ENCODE assay signal across 8 cellular contexts in the genomic region with DNA sequence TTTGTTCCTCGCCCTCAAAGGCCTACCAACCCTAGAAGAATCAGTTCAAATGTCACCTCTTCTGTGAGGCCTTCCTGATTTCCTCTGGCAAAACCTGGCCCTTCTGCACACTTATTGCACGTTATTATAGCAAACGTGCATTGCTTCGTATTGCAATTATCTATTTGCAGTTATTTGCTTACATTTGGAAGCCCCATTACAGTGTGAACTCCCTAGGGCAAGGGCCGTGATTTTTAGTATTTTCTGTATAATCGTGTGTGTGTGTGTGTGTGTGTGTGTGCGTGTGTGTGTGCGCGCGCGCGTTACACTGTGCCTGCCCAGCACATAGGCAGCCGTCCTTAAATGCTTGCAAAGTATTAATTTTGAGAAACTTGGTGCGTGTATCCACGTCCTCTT. TPM values are rescaled to one million over a fixed set of nuclear protein-coding genes. Genes with fewer than 3 reads are reported as not detected.
A peak's percentile ranks its signal among the peaks of the same experiment; 100 is the strongest.
DNase-seq lines count a peak whose midpoint lies in the region; ATAC-seq, FAIRE-seq and TF ChIP-seq lines count a peak whose summit lies in the region.

No MANE protein-coding gene starts in this region.

- no peak for TF ChIP-seq POLR2A in K562 (conservative IDR thresholded peaks at IDR 0.05)
- no peak for TF ChIP-seq POLR2A in vagina (IDR thresholded peaks at IDR 0.05)

- TF ChIP-seq RAD21 in K562 (CRISPR knock-in tag; conservative IDR thresholded peaks at IDR 0.05 in 1 of 2, IDR thresholded peaks at IDR 0.05 in 1 of 2): no peak

- H3K27me3 Mint-ChIP-seq in activated T-cell treated with anti-CD3 and anti-CD28 coated beads, Interleukin-2, amount 50 U/mL, for 72 hours (ENCODE audit: low read depth): peaks cover 22% of the 10 kb centered on the region

- H2AFZ ChIP-seq in K562 (ENCODE audit: low read depth, low read length): peak overlapping the region; percentile 98

- H3K4me1 Mint-ChIP-seq in activated T-cell treated with anti-CD3 and anti-CD28 coated beads, Interleukin-2, amount 50 U/mL, for 72 hours (ENCODE audit: low read depth): peaks cover 13% of the 10 kb centered on the region

- in situ Hi-C loops in K562 (cut with MboI): no loop called here

- 15% methylated on average over 15 of the region's 15 CpGs for WGBS in K562 (ENCODE audit: insufficient coverage, low coverage, missing lambda C conversion rate)

- no TSS peak for BruUV-seq in K562 (replicated peaks; lab: Mats Ljungman, UMichigan)

- H4K20me1 ChIP-seq in K562 (replicated peaks; ENCODE audit: control insufficient read depth, insufficient read depth, low read length): no peaks in the 10 kb centered on the region

- H3K4me3 Mint-ChIP-seq in activated T-cell treated with anti-CD3 and anti-CD28 coated beads, Interleukin-2, amount 50 U/mL, for 72 hours: peak overlapping the region; percentile 76 to 88

- H3K4me3 ChIP-seq in K562 (peak overlapping the region; percentile 51), lower lobe of right lung (peak overlapping the region; percentile 71), vagina (peak overlapping the region; percentile 62 to 66)

- peaks cover 0 to 2% of the 10 kb centered on the region in 2 donors for H3K36me3 Mint-ChIP-seq in activated T-cell treated with anti-CD3 and anti-CD28 coated beads, Interleukin-2, amount 50 U/mL, for 72 hours (ENCODE audit: insufficient read depth in 2 of 2)

- H3K9me1 ChIP-seq in K562 (ENCODE audit: control insufficient read depth, insufficient read depth, low read length): no peaks in the 10 kb centered on the region

- no peak for FAIRE-seq in K562 (lab: Jason Lieb, UNC)

- no peak overlapping the region for H3K27ac Mint-ChIP-seq in activated T-cell treated with anti-CD3 and anti-CD28 coated beads, Interleukin-2, amount 50 U/mL, for 72 hours

- H3K79me2 ChIP-seq in K562 (ENCODE audit: control insufficient read depth, insufficient read depth, low read length): no peaks in the 10 kb centered on the region

- H3K4me1 ChIP-seq in K562 (replicated peaks in 1 of 2; ENCODE audit: control insufficient read depth in 2 of 2, insufficient read depth in 2 of 2, low read length in 2 of 2) (peaks cover 7 to 14% of the 10 kb centered on the region in 2 experiments; a peak in 4 of 5 replicates), lower lobe of right lung (peaks cover 9% of the 10 kb centered on the region), vagina (peaks cover 9% of the 10 kb centered on the region)

- peaks cover 18 to 33% of the 10 kb centered on the region in 2 experiments; a peak in 4 of 5 replicates for H3K27me3 ChIP-seq in K562 (ENCODE audit: control insufficient read depth in 2 of 2, insufficient read depth in 2 of 2, low read length in 2 of 2)
- H3K27me3 ChIP-seq in lower lobe of right lung (ENCODE audit: low read depth): no peaks in the 10 kb centered on the region
- H3K27me3 ChIP-seq in vagina: no peaks in the 10 kb centered on the region

- TF ChIP-seq EP300 in K562 (IDR thresholded peaks at IDR 0.05; ENCODE audit: low read length): no peak

- intact Hi-C loops in K562 (cut with micrococcal nuclease): no loop called here
- intact Hi-C loops in lower lobe of right lung (cut with DNase I): no loop called here
- intact Hi-C loops in vagina (cut with DNase I): no loop called here

- peak overlapping the region; percentile 15 to 37; a peak in 2 of 4 replicates for H3K9ac ChIP-seq in K562 (ENCODE audit: insufficient read depth in 1 of 2, low read depth in 2 of 2, low read length in 2 of 2)

- H3K4me2 ChIP-seq in K562 (ENCODE audit: insufficient read depth, low read length): peak overlapping the region; percentile 82

- POLR2A ChIA-PET in K562 (lab: Yijun Ruan, JAX): interaction anchor here (0.6 to 1.4 kb wide), 3 partner anchors 9 to 21 kb away, joined by 3 to 7 read pairs (median 3); no protein-coding TSS in a partner anchor

- DNase-seq in activated T-cell treated with anti-CD3 and anti-CD28 coated beads, Interleukin-2, amount 50 U/mL, for 72 hours: no peak
- DNase-seq in activated T-cell treated with anti-CD3 and anti-CD28 coated beads, Interleukin-2, amount 50 U/mL, for 48 hours: no peak
- DNase-seq in K562 (ENCODE audit: extremely low read depth in 1 of 4, low spot score in 3 of 4) (no peak), lower lobe of right lung (no peak), vagina (ENCODE audit: extremely low spot score in 2 of 2) (no peak), SW480 (ENCODE audit: low spot score) (no peak), NCI-H2227 (lab: John Stamatoyannopoulos, UW; ENCODE audit: unreplicated experiment) (no peak)

- CTCF ChIA-PET in K562 (lab: Yijun Ruan, JAX; ENCODE audit: low intra/inter-chr PET ratio): no interaction called here

- TF ChIP-seq CTCF in K562 (IDR thresholded peaks at IDR 0.05 in 2 of 3, conservative IDR thresholded peaks at IDR 0.05 in 1 of 3; ENCODE audit: insufficient read depth in 2 of 3, low read depth in 1 of 3, low read length in 3 of 3) (no peak), lower lobe of right lung (IDR thresholded peaks at IDR 0.05) (no peak), vagina (IDR thresholded peaks at IDR 0.05) (no peak)

- H3K9me3 ChIP-seq in K562 (replicated peaks; ENCODE audit: control insufficient read depth, insufficient read depth, low read depth, low read length): peaks cover 3% of the 10 kb centered on the region; the same call in 1 of the 2 replicates
- H3K9me3 ChIP-seq in lower lobe of right lung: no peaks in the 10 kb centered on the region
- H3K9me3 ChIP-seq in vagina: no peaks in the 10 kb centered on the region

- H3K36me3 ChIP-seq in K562 (ENCODE audit: control insufficient read depth, insufficient read depth, low read length): no peaks in the 10 kb centered on the region
- peaks cover 2% of the 10 kb centered on the region for H3K36me3 ChIP-seq in lower lobe of right lung
- H3K36me3 ChIP-seq in vagina: no peaks in the 10 kb centered on the region

- ATAC-seq in activated T-cell treated with anti-CD3 and anti-CD28 coated beads, Interleukin-2, amount 50 U/mL, for 72 hours (replicated peaks in 1 of 2): peak; percentile 33 to 37
- ATAC-seq in HG03175 (IDR thresholded peaks at IDR 0.05; ENCODE audit: unreplicated experiment) (peak; percentile 18), K562 (peak; percentile 17), lower lobe of right lung (no peak)

- no peak overlapping the region for H3K27ac ChIP-seq in K562 (ENCODE audit: extremely low read depth, low read depth, low read length)
- H3K27ac ChIP-seq in lower lobe of right lung: no peak overlapping the region
- H3K27ac ChIP-seq in vagina: no peak overlapping the region

- no peaks in the 10 kb centered on the region for H3K9me3 Mint-ChIP-seq in activated T-cell treated with anti-CD3 and anti-CD28 coated beads, Interleukin-2, amount 50 U/mL, for 72 hours

TF ChIP-seq in K562, 482 proteins besides CTCF, POLR2A, EP300 and RAD21 (continues in another document):
- TF ChIP-seq EHMT2 (IDR thresholded peaks at IDR 0.05): no peak
- TF ChIP-seq ZEB2 (IDR thresholded peaks at IDR 0.05): peak; percentile 56; the same call in 1 of the 2 replicates
- TF ChIP-seq KDM1A (IDR thresholded peaks at IDR 0.05): peak; percentile 30 to 38; a peak in 2 of 4 replicates
- 0 out of 2 replicates have a peak, but pooled peaks have one; percentile 42 for TF ChIP-seq BCOR (IDR thresholded peaks at IDR 0.05)

RNA-seq across cellular contexts. Expression of a gene that starts 0.5 kb away (rescaled TPM):
- total RNA-seq in activated T-cell treated with anti-CD3 and anti-CD28 coated beads, Interleukin-2, amount 50 U/mL, for 72 hours: 1 to 10 TPM; 6.4 to 9.7 TPM
- total RNA-seq in K562 (2011; cell fraction: chromatin; rRNA removed; ENCODE audit: low replicate concordance): 0.56 and 1.1 TPM in 2 replicates
- 0.83 and 0.92 TPM in 2 replicates for total RNA-seq in K562 (2011; cell fraction: nucleolus; rRNA removed)
- 0.88 and 1.2 TPM in 2 replicates for total RNA-seq in K562 (2011; cell fraction: nucleoplasm; rRNA removed)
- total RNA-seq in K562 (2014; rRNA removed) (0.27 and 0.90 TPM in 2 replicates), K562 (2014; rRNA removed; fragmentation: Illumina TruSeq; extraction: Trizol) (0.33 and 0.67 TPM in 2 replicates), K562 (2015; rRNA removed; fragmentation: Illumina TruSeq; extraction: Trizol) (0.33 and 0.60 TPM in 2 replicates), K562 (2021) (1.3 and 1.6 TPM in 2 replicates), lower lobe of right lung (12.0 TPM), vagina (8.3 TPM)
- polyA plus RNA-seq in K562 (2011; rRNA removed) (0.30 and 0.79 TPM in 2 replicates), K562 (2014; fragmentation: Illumina TruSeq; extraction: Trizol) (0.43 and 0.61 TPM in 2 replicates), K562 (2014; fragmentation: Nextera tagmentation; extraction: Ambion mirVana) (under 1 TPM; 0.08 to 0.18 TPM), K562 (2014; rRNA removed) (0.72 and 1.2 TPM in 2 replicates)
- 0.27 and 0.95 TPM in 2 replicates for polyA plus RNA-seq in K562 (2011; cell fraction: cytosol; rRNA removed)
- 0.91 and 2.0 TPM in 2 replicates for polyA plus RNA-seq in K562 (2011; cell fraction: nucleus; rRNA removed)
- polyA plus RNA-seq in K562 (2012): 0.68 and 1.8 TPM in 2 replicates
- 0.21 and 0.56 TPM in 2 replicates for polyA minus RNA-seq in K562 (2011; rRNA and poly(A)+ RNA removed)
- 0.36 and 1.3 TPM in 2 replicates for polyA minus RNA-seq in K562 (2011; cell fraction: cytosol; rRNA and poly(A)+ RNA removed)
- 0.33 and 0.81 TPM in 2 replicates for polyA minus RNA-seq in K562 (2011; cell fraction: nucleus; rRNA and poly(A)+ RNA removed)

RNA-seq across cellular contexts. Expression of a gene that starts 5.5 kb away (rescaled TPM):
- total RNA-seq in activated T-cell treated with anti-CD3 and anti-CD28 coated beads, Interleukin-2, amount 50 U/mL, for 72 hours: not detected
- total RNA-seq in K562 (2011; cell fraction: chromatin; rRNA removed; ENCODE audit: low replicate concordance): not detected in 2 replicates
- not detected in 2 replicates for total RNA-seq in K562 (2011; cell fraction: nucleolus; rRNA removed)
- not detected in 2 replicates for total RNA-seq in K562 (2011; cell fraction: nucleoplasm; rRNA removed)
- total RNA-seq in K562 (2014; rRNA removed): not detected in 2 replicates
- total RNA-seq in K562 (2014; rRNA removed; fragmentation: Illumina TruSeq; extraction: Trizol): 0.10 TPM in 1 of 2 replicates, not detected in the other
- 0.19 and 0.33 TPM in 2 replicates for total RNA-seq in K562 (2015; rRNA removed; fragmentation: Illumina TruSeq; extraction: Trizol)
- total RNA-seq in K562 (2021): 0.11 TPM in 1 of 2 replicates, not detected in the other
- 0.05 TPM in 1 of 2 replicates, not detected in the other for polyA plus RNA-seq in K562 (2011; rRNA removed)
- polyA plus RNA-seq in K562 (2011; cell fraction: cytosol; rRNA removed): not detected in 2 replicates
- polyA plus RNA-seq in K562 (2011; cell fraction: nucleus; rRNA removed): 0.07 and 0.10 TPM in 2 replicates
- 0.23 and 0.44 TPM in 2 replicates for polyA plus RNA-seq in K562 (2012)
- 0.07 and 0.10 TPM in 2 replicates for polyA plus RNA-seq in K562 (2014; fragmentation: Illumina TruSeq; extraction: Trizol)
- polyA plus RNA-seq in K562 (2014; fragmentation: Nextera tagmentation; extraction: Ambion mirVana): under 1 TPM; 0.06 to 0.15 TPM
- polyA plus RNA-seq in K562 (2014; rRNA removed): 0.30 TPM in 1 of 2 replicates, not detected in the other
- not detected in 2 replicates for polyA minus RNA-seq in K562 (2011; rRNA and poly(A)+ RNA removed)
- not detected in 2 replicates for polyA minus RNA-seq in K562 (2011; cell fraction: cytosol; rRNA and poly(A)+ RNA removed)
- not detected in 2 replicates for polyA minus RNA-seq in K562 (2011; cell fraction: nucleus; rRNA and poly(A)+ RNA removed)
- total RNA-seq in lower lobe of right lung: 1.8 TPM
- total RNA-seq in vagina: 4.9 TPM

Comparison
In these comparisons a context has a peak if more than half of its experiments do, and no peak if none do; other contexts are left out.
1. ATAC-seq: peak in activated T-cell treated with anti-CD3 and anti-CD28 coated beads, Interleukin-2, amount 50 U/mL, for 72 hours (2 of 2), HG03175 (single experiment) and K562 (single experiment); none in lower lobe of right lung (0 of 2).
2. Peak in every context shown above with its lines, with median percentiles within 50 percentile points of each other: H3K4me3 ChIP-seq.